In genomic region chr11:13043912-13044628, GRCh38 we compare ENCODE assay signal across 22 cellular contexts. TPM values are rescaled to one million over a fixed set of nuclear protein-coding genes. Genes with fewer than 3 reads are reported as not detected.
"Had no signal": no experiment of that assay in that cellular context is flagged by ENCODE, and none has a peak within 500 bp of the region (broad histone marks: within the 10 kb centered on the region; RNA-seq: fewer than 3 reads in every experiment).

No MANE protein-coding gene starts in this region.

- H3K9me3 ChIP-seq: neutrophil, pancreas, right lobe of liver, transverse colon, uterus had no signal

- H3K36me3 ChIP-seq: neutrophil, pancreas, right lobe of liver, transverse colon, uterus had no signal

- H3K4me3 ChIP-seq: dorsolateral prefrontal cortex, lung, pancreas, right lobe of liver, transverse colon, uterus had no signal

- DNase-seq: activated CD4-positive, alpha-beta memory T cell treated with anti-CD3 and anti-CD28 coated beads, Interleukin-2, amount 10 ng/mL, durations not matched to agents 7 days and 5 days; activated CD8-positive, alpha-beta memory T cell treated with anti-CD3 and anti-CD28 coated beads, Interleukin-2, amount 10 ng/mL, durations not matched to agents 7 days and 5 days; activated naive CD4-positive, alpha-beta T cell; activated naive CD8-positive, alpha-beta T cell treated with anti-CD3 and anti-CD28 coated beads for 36 hours; activated T-cell treated with anti-CD3 and anti-CD28 coated beads, Interleukin-2, amount 50 U/mL, for 1 hour; amniotic stem cell; dorsolateral prefrontal cortex; foreskin melanocyte; glutamatergic neuron; hippocampal formation; pancreas; right lobe of liver; small intestine; stimulated activated CD4-positive, alpha-beta T cell treated with anti-CD3 and anti-CD28 coated beads, Interleukin-15, amount 100 ng/mL, for 24 hours; stimulated activated CD4-positive, alpha-beta T cell treated with anti-CD3 and anti-CD28 coated beads, Interleukin-2, amount 100 ng/mL, for 48 hours; transverse colon; uterus had no signal

- H3K27me3 ChIP-seq: dorsolateral prefrontal cortex, pancreas, right lobe of liver, transverse colon, uterus had no signal

- H3K27ac ChIP-seq: dorsolateral prefrontal cortex, epithelial cell of prostate, neutrophil, pancreas, right lobe of liver, transverse colon, uterus had no signal

- H3K4me1 ChIP-seq: right lobe of liver, uterus had no signal

RNA-seq across cellular contexts. Expression of gene RASSF10, which starts 35.0 kb away (rescaled TPM):
- total RNA-seq: activated CD4-positive, alpha-beta memory T cell treated with anti-CD3 and anti-CD28 coated beads, Interleukin-2, amount 10 ng/mL, durations not matched to agents 7 days and 5 days; activated CD8-positive, alpha-beta memory T cell treated with anti-CD3 and anti-CD28 coated beads, Interleukin-2, amount 10 ng/mL, durations not matched to agents 7 days and 5 days; activated naive CD8-positive, alpha-beta T cell treated with anti-CD3 and anti-CD28 coated beads for 36 hours; activated T-helper 17 cell treated with anti-CD3 and anti-CD28 coated beads, Interleukin-2, amount 50 U/mL, for 72 hours; natural killer cell treated with Interleukin-12 subunit alpha and Interleukin-12 subunit beta and Interleukin-15 and Interleukin-18, amount 100 ng/mL, for 72 hours had no signal
